24 cellular contexts compared by ENCODE assay signal in the genomic region with DNA sequence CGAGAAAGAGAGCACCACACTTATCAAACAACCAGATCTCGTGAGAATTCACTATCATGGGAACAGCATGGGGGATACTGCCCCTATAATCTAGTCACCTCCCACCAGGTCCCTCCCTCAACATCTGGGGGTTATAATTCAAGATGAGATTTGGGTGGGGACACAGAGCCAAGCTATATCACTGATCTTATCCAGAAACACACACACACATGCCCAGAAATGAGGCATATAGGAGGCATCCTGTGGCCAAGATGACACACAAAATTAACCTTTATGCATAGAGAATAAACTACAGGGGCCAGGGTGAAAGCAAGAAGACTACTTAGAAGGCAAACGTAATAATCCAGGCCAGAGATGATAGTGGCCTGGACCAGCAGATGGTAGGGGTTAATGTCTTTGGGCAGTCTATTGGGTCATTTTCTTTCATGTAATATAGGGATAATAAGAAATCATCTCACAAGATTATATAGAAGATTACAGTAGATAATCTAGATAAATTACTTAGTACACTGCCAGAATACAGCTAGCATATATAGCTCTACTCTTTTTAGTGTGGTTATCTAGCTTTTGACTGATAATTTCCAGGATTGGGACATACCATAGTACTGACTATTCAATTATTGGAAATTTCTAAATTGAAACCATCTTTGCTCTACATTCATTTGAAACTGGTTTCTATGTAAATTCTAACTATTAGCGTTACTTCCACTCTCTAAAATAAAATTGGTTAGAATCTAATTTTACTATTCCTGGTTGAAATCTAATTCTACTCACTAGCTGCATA. TPM values are rescaled to one million over a fixed set of nuclear protein-coding genes. Genes with fewer than 3 reads are reported as not detected.
DNase-seq lines count a peak whose midpoint lies in the region; ATAC-seq and TF ChIP-seq lines count a peak whose summit lies in the region.
"Had no signal": no experiment of that assay in that cellular context is flagged by ENCODE, and none has a peak within 500 bp of the region (broad histone marks: within the 10 kb centered on the region; RNA-seq: fewer than 3 reads in every experiment).

No MANE protein-coding gene starts in this region.

- 88 to 90% methylated on average over 4 of the region's 4 CpGs for WGBS in GM23248 (ENCODE audit: low coverage in 1 of 2, low lambda C conversion rate in 2 of 2, missing lambda C conversion rate in 2 of 2), 2 experiments

- H3K9me3 Mint-ChIP-seq in CD14-positive monocyte: peaks cover 0 to 9% (median 0%) of the 10 kb centered on the region in 7 donors
- H3K9me3 Mint-ChIP-seq: activated T-cell treated with anti-CD3 and anti-CD28 coated beads, Interleukin-2, amount 50 U/mL, for 4 hours; effector memory CD8-positive, alpha-beta T cell; nephron had no signal

- H3K4me1 Mint-ChIP-seq in CD14-positive monocyte: peaks cover 45% of the 10 kb centered on the region
- H3K4me1 Mint-ChIP-seq: nephron had no signal

- no peaks in the 10 kb centered on the region for H3K79me2 ChIP-seq in GM23248 (ENCODE audit: insufficient read depth)

- H3K27ac Mint-ChIP-seq in CD14-positive monocyte: peak overlapping the region in 6 of 7 donors; percentile 7 to 47 (median 18)
- H3K27ac Mint-ChIP-seq: activated naive CD4-positive, alpha-beta T cell treated with anti-CD3 and anti-CD28 coated beads, Interleukin-2, amount 50 U/mL, for 72 hours; effector memory CD8-positive, alpha-beta T cell; nephron had no signal

- in situ Hi-C loops in GM23248 (cut with MboI): no loop called here

- peak overlapping the region; percentile 84 for H3K27ac ChIP-seq in GM23248
- peak overlapping the region; percentile 76 for H3K27ac ChIP-seq in epithelial cell of prostate
- H3K27ac ChIP-seq: heart left ventricle, tibial artery had no signal

- H3K4me1 ChIP-seq in GM23248 (ENCODE audit: insufficient read depth): peaks cover 32% of the 10 kb centered on the region

- H3K36me3 Mint-ChIP-seq in CD14-positive monocyte: peaks cover 73 to 85% of the 10 kb centered on the region in 2 donors

- no peaks in the 10 kb centered on the region for H3K9me3 ChIP-seq in GM23248 (ENCODE audit: low read depth)
- H3K9me3 ChIP-seq: heart left ventricle, sigmoid colon, tibial artery had no signal

- H2AFZ ChIP-seq in GM23248: no peak overlapping the region

- DNase-seq in CD14-positive monocyte (ENCODE audit: low spot score) (no peak), GM23248 (peak; percentile 40), epithelial cell of prostate (ENCODE audit: low read depth, low spot score) (no peak), RKO (ENCODE audit: low spot score) (no peak), H4 (ENCODE audit: low spot score) (no peak)
- no peak for DNase-seq in stimulated activated naive CD4-positive, alpha-beta T cell (lab: John Stamatoyannopoulos, UW)
- DNase-seq: activated T-cell treated with anti-CD3 and anti-CD28 coated beads, Interleukin-2, amount 50 U/mL, for 4 hours; CD4-positive, CD25-positive, alpha-beta regulatory T cell; effector memory CD8-positive, alpha-beta T cell; H7; heart left ventricle; midbrain; NCI-H1436; NCI-H526 treated with DMSO at 0.1 percent for 48 hours; posterior cingulate gyrus; SHP77; sigmoid colon; T-helper 1 cell; tibial artery had no signal

- H3K9ac ChIP-seq in GM23248: no peak overlapping the region

- no peaks in the 10 kb centered on the region for H4K20me1 ChIP-seq in GM23248 (ENCODE audit: insufficient read depth)

- no peaks in the 10 kb centered on the region for H3K36me3 ChIP-seq in GM23248 (ENCODE audit: low read depth)
- H3K36me3 ChIP-seq: sigmoid colon, tibial artery had no signal

- no peak overlapping the region for H3K4me3 Mint-ChIP-seq in CD14-positive monocyte
- H3K4me3 Mint-ChIP-seq: activated T-cell treated with anti-CD3 and anti-CD28 coated beads, Interleukin-2, amount 50 U/mL, for 4 hours; CD4-positive, CD25-positive, alpha-beta regulatory T cell; effector memory CD8-positive, alpha-beta T cell; nephron had no signal

- ATAC-seq in SK-N-SH treated with all-trans-retinoic acid at 6 μM for 48 hours (peak; percentile 72), HG02981 (IDR thresholded peaks at IDR 0.05; ENCODE audit: unreplicated experiment) (no peak)
- ATAC-seq: activated T-cell treated with anti-CD3 and anti-CD28 coated beads, Interleukin-2, amount 50 U/mL, for 4 hours; effector memory CD8-positive, alpha-beta T cell; heart left ventricle; left lobe of liver had no signal

- H3F3A ChIP-seq in GM23248 (ENCODE audit: insufficient read depth): peaks cover 24% of the 10 kb centered on the region

- H3K4me3 ChIP-seq in GM23248: no peak overlapping the region
- H3K4me3 ChIP-seq: heart left ventricle, sigmoid colon, tibial artery had no signal

- H3K4me2 ChIP-seq in GM23248 (ENCODE audit: unreplicated experiment): no peak overlapping the region

- peaks cover 0 to 2% (median 1%) of the 10 kb centered on the region in 3 donors for H3K27me3 Mint-ChIP-seq in CD14-positive monocyte (ENCODE audit: low read depth in 3 of 3)
- H3K27me3 Mint-ChIP-seq: effector memory CD8-positive, alpha-beta T cell had no signal

- intact Hi-C loops in CD14-positive monocyte (cut with micrococcal nuclease): no loop called here

- no peak for TF ChIP-seq CTCF in CD14-positive monocyte (IDR thresholded peaks at IDR 0.05)

- no peaks in the 10 kb centered on the region for H3K9me2 ChIP-seq in GM23248 (ENCODE audit: insufficient read depth)

- no peaks in the 10 kb centered on the region for H3K27me3 ChIP-seq in GM23248 (replicated peaks; ENCODE audit: insufficient read depth)
- H3K27me3 ChIP-seq: heart left ventricle, sigmoid colon, tibial artery had no signal

TF ChIP-seq in SK-N-SH treated with all-trans-retinoic acid at 6 μM for 48 hours, 23 proteins besides CTCF, POLR2A, EP300 and RAD21 (continues in another document):
- TF ChIP-seq ISL1 (CRISPR knock-in tag; IDR thresholded peaks at IDR 0.05) (no peak), ZNF565 (CRISPR knock-in tag; conservative IDR thresholded peaks at IDR 0.05; ENCODE audit: low read depth) (no peak), PPARA (CRISPR knock-in tag; IDR thresholded peaks at IDR 0.05; ENCODE audit: borderline replicate concordance) (no peak), BACH2 (CRISPR knock-in tag; IDR thresholded peaks at IDR 0.05; ENCODE audit: borderline replicate concordance) (no peak), GLIS3 (CRISPR knock-in tag; IDR thresholded peaks at IDR 0.05) (no peak), ARNTL (CRISPR knock-in tag; IDR thresholded peaks at IDR 0.05; ENCODE audit: borderline replicate concordance, low read depth) (no peak), SNAI2 (CRISPR knock-in tag; IDR thresholded peaks at IDR 0.05) (no peak), ZC3H10 (CRISPR knock-in tag; IDR thresholded peaks at IDR 0.05) (no peak), ZNF8 (CRISPR knock-in tag; IDR thresholded peaks at IDR 0.05) (no peak), ZFP3 (CRISPR knock-in tag; IDR thresholded peaks at IDR 0.05) (no peak), RARB (CRISPR knock-in tag; IDR thresholded peaks at IDR 0.05) (no peak), ESRRG (CRISPR knock-in tag; IDR thresholded peaks at IDR 0.05) (no peak), CSDC2 (CRISPR knock-in tag; IDR thresholded peaks at IDR 0.05) (no peak), OSR1 (CRISPR knock-in tag; IDR thresholded peaks at IDR 0.05) (no peak)
- TF ChIP-seq, protein P1, sequence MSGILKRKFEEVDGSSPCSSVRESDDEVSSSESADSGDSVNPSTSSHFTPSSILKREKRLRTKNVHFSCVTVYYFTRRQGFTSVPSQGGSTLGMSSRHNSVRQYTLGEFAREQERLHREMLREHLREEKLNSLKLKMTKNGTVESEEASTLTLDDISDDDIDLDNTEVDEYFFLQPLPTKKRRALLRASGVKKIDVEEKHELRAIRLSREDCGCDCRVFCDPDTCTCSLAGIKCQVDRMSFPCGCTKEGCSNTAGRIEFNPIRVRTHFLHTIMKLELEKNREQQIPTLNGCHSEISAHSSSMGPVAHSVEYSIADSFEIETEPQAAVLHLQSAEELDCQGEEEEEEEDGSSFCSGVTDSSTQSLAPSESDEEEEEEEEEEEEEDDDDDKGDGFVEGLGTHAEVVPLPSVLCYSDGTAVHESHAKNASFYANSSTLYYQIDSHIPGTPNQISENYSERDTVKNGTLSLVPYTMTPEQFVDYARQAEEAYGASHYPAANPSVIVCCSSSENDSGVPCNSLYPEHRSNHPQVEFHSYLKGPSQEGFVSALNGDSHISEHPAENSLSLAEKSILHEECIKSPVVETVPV (CRISPR knock-in tag; IDR thresholded peaks at IDR 0.05): no peak
- TF ChIP-seq, protein P2, sequence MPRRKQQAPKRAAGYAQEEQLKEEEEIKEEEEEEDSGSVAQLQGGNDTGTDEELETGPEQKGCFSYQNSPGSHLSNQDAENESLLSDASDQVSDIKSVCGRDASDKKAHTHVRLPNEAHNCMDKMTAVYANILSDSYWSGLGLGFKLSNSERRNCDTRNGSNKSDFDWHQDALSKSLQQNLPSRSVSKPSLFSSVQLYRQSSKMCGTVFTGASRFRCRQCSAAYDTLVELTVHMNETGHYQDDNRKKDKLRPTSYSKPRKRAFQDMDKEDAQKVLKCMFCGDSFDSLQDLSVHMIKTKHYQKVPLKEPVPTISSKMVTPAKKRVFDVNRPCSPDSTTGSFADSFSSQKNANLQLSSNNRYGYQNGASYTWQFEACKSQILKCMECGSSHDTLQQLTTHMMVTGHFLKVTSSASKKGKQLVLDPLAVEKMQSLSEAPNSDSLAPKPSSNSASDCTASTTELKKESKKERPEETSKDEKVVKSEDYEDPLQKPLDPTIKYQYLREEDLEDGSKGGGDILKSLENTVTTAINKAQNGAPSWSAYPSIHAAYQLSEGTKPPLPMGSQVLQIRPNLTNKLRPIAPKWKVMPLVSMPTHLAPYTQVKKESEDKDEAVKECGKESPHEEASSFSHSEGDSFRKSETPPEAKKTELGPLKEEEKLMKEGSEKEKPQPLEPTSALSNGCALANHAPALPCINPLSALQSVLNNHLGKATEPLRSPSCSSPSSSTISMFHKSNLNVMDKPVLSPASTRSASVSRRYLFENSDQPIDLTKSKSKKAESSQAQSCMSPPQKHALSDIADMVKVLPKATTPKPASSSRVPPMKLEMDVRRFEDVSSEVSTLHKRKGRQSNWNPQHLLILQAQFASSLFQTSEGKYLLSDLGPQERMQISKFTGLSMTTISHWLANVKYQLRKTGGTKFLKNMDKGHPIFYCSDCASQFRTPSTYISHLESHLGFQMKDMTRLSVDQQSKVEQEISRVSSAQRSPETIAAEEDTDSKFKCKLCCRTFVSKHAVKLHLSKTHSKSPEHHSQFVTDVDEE (CRISPR knock-in tag; IDR thresholded peaks at IDR 0.05): no peak

RNA-seq across cellular contexts. Expression of a gene that starts 20.0 kb away (rescaled TPM):
- polyA plus RNA-seq in CD14-positive monocyte (10 to 100 TPM; 25.6 to 27.9 TPM), GM23248 (2016; fragmentation: Nextera tagmentation; extraction: Ambion mirVana) (2.6 and 2.7 TPM in 2 replicates)
- total RNA-seq in GM23248 (2014; rRNA removed; shearing (Covaris generic)): 3.5 and 3.7 TPM in 2 replicates
- total RNA-seq in H4 (2014; rRNA removed; shearing (Covaris generic)): 0.27 and 0.31 TPM in 2 replicates
